Comparison of ENCODE assay signal across 8 cellular contexts in the genomic region with DNA sequence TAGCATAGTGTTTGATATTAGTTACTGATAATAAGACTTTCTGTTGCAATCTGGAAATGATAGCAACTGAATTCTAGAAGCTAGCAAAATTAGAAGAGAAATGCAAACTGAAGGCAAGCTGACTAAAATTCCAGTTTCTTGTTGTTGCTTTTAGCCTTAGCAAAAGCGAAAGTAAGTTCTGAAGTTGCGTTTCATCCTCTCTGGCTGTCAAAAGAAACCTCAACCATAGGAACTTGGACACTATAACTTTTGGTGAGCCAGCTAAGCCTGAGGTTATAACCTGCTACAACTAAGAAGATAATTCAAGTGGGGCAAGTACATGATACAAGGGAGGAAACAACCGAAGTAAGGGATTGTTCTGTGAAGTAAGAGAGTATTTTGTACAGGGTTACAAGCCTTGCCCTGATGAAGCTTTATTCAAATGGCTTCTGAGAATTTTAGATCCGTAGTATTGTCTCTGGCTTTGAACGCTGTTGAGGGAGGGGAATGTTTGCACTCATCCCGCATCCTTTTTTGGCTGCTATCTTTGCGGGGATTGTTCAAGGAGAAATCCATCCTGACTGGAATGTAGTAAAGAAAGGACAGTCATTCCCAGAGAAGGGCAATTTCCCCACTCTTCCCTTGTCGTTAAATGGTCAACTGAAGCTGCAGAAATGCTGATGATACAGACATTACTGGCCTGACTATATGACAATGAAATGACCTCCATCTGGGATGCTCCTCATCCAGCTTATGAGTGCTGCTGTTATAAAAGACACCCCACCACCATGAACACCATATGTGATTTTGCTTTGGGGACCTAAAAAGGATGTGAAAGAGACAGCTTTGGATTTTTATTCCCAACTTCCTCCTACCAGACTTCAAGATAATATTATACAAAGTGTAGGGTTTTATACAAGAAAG. TPM values are rescaled to one million over a fixed set of nuclear protein-coding genes. Genes with fewer than 3 reads are reported as not detected.
DNase-seq lines count a peak whose midpoint lies in the region; ATAC-seq, FAIRE-seq and TF ChIP-seq lines count a peak whose summit lies in the region.

No MANE protein-coding gene starts in this region.

- H3F3A ChIP-seq in Loucy (ENCODE audit: low read depth), result no peaks in the 10 kb centered on the region

- intact Hi-C loops in stomach (cut with DNase I; ENCODE audit: low total_unique reads), result no loop called here

- no peaks in the 10 kb centered on the region; the same call in 1 of the 2 replicates for H3K9me3 ChIP-seq in Loucy (ENCODE audit: insufficient read depth, low read depth, low read length)
- H3K9me3 ChIP-seq in stomach, result no peaks in the 10 kb centered on the region

- peak overlapping the region; percentile 54 for H3K4me3 ChIP-seq in Loucy (ENCODE audit: low read length, poor library complexity, severe bottlenecking)
- peak overlapping the region; percentile 45 for H3K4me3 ChIP-seq in fibroblast of mammary gland (ENCODE audit: control insufficient read depth, low read depth, low read length)
- peak overlapping the region; percentile 9 to 35 (median 27) for H3K4me3 ChIP-seq in stomach

- no peaks in the 10 kb centered on the region for H3K36me3 ChIP-seq in Loucy (ENCODE audit: insufficient read depth, low read length)
- no peaks in the 10 kb centered on the region for H3K36me3 ChIP-seq in stomach

- peak overlapping the region; percentile 51 for H3K4me2 ChIP-seq in Loucy (ENCODE audit: low read depth, low read length, poor library complexity, severe bottlenecking)

- H3K4me1 ChIP-seq in Loucy (ENCODE audit: insufficient read depth, low read length, poor library complexity, severe bottlenecking), result peaks cover 8% of the 10 kb centered on the region
- peaks cover 0 to 4% (median 0%) of the 10 kb centered on the region in 4 donors for H3K4me1 ChIP-seq in stomach

- H3K9me2 ChIP-seq in Loucy (replicated peaks; ENCODE audit: low read depth, low read length), result no peaks in the 10 kb centered on the region

- no peaks in the 10 kb centered on the region for H4K20me1 ChIP-seq in Loucy (ENCODE audit: insufficient read depth, low read length, poor library complexity, severe bottlenecking)

- H3K27ac ChIP-seq in stomach, result peak overlapping the region; percentile 30 to 74 (median 47)

- H2AFZ ChIP-seq in Loucy (ENCODE audit: low read length), result peak overlapping the region; percentile 44

- DNase-seq in GM12891 (ENCODE audit: insufficient read length, low spot score) (no peak), fibroblast of mammary gland (ENCODE audit: low read depth) (peak; percentile 58), stomach (no peak), HuH-7 (ENCODE audit: low spot score) (no peak), cortex of kidney (lab: John Stamatoyannopoulos, UW) (no peak), cerebellum (ENCODE audit: low spot score) (no peak)

- WGBS in stomach, 5 donors, result 40 to 71% (median 52%) methylated on average over 8 of the region's 8 CpGs

- no peaks in the 10 kb centered on the region for H3K79me2 ChIP-seq in Loucy (ENCODE audit: insufficient read depth, low read length)

- TF ChIP-seq EP300 in stomach (IDR thresholded peaks at IDR 0.05), result no peak

- TF ChIP-seq CTCF in Loucy (conservative IDR thresholded peaks at IDR 0.05; ENCODE audit: low read length) (no peak), fibroblast of mammary gland (conservative IDR thresholded peaks at IDR 0.05; ENCODE audit: control insufficient read depth, insufficient read depth, low read depth, low read length) (no peak), stomach (IDR thresholded peaks at IDR 0.05) (no peak)

- no peaks in the 10 kb centered on the region for H3K27me3 ChIP-seq in Loucy (ENCODE audit: insufficient read depth, low read length, poor library complexity, severe bottlenecking)
- H3K27me3 ChIP-seq in stomach, result no peaks in the 10 kb centered on the region

- no peak for TF ChIP-seq POLR2A in GM12891 (IDR thresholded peaks at IDR 0.05; ENCODE audit: low read depth, low read length)
- TF ChIP-seq POLR2A in stomach (IDR thresholded peaks at IDR 0.05), result no peak

- peak; percentile 87 for ATAC-seq in GM21619 (IDR thresholded peaks at IDR 0.05; ENCODE audit: unreplicated experiment)

- FAIRE-seq in GM12891 (lab: Jason Lieb, UNC), result peak; percentile 84

- peak overlapping the region; percentile 10 for H3K9ac ChIP-seq in Loucy (ENCODE audit: low read depth, low read length, poor library complexity, severe bottlenecking)

TF ChIP-seq in GM12891, 5 proteins besides CTCF, POLR2A, EP300 and RAD21:
- TF ChIP-seq POU2F2 (IDR thresholded peaks at IDR 0.05; ENCODE audit: low read depth, low read length) (no peak), POLR2AphosphoS5 (IDR thresholded peaks at IDR 0.05; ENCODE audit: low read depth, low read length) (no peak), PAX5 (IDR thresholded peaks at IDR 0.05; ENCODE audit: insufficient read depth, low read length, severe bottlenecking) (no peak), SPI1 (IDR thresholded peaks at IDR 0.05; ENCODE audit: low read depth, low read length) (no peak), TAF1 (IDR thresholded peaks at IDR 0.05; ENCODE audit: low read depth, low read length) (no peak)

RNA-seq across cellular contexts. Expression of a gene that starts 7.0 kb away (rescaled TPM):
- polyA plus RNA-seq in GM12891 (2012; ENCODE audit: low read depth, missing spikeins), result 15.6 TPM
- 100 to 1,000 TPM in 1 of 5 donors, 10 to 100 TPM in 4; 11.7 to 112 (median 70.9) TPM for total RNA-seq in stomach
- 10 to 100 TPM in 1 of 3 donors, 1 to 10 TPM in 2; 4.3 to 11.9 (median 7.4) TPM for polyA plus RNA-seq in stomach
- total RNA-seq in cerebellum, result 92.3 TPM
